14 cellular contexts compared by ENCODE assay signal in the genomic region with DNA sequence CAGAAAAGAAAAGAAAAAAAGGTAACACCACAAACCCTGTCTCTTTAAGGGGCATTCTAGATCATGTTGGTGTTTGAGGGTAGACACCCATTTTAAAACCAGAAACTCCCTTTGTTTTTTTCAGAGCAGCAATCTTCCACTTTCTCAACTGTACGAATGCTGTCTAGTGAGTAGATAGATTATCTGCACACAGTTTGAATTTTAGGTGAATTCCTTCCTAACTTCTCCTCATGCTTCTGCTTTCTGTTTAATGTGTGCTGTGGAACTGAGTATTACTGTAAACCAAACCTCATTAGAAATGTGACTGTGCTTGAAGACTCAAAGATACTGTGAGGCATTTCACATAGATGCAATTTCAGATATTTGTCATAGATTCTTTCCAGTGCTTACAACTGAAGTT.
DNase-seq lines count a peak whose midpoint lies in the region; ATAC-seq and TF ChIP-seq lines count a peak whose summit lies in the region.
"Had no signal": no experiment of that assay in that cellular context is flagged by ENCODE, and none has a peak within 500 bp of the region (broad histone marks: within the 10 kb centered on the region; RNA-seq: fewer than 3 reads in every experiment).

No MANE protein-coding gene starts in this region.

- CTCF ChIA-PET in HEK293T (lab: Yijun Ruan, JAX): no interaction called here

- 73 to 89% methylated on average over 1 of the region's 1 CpG for WGBS in transverse colon (ENCODE audit: low coverage in 1 of 2), 2 donors

- no peak for TF ChIP-seq EP300 in transverse colon (IDR thresholded peaks at IDR 0.05; ENCODE audit: low read depth)

- POLR2A ChIA-PET in HEK293T (lab: Yijun Ruan, JAX): no interaction called here

- no peak for TF ChIP-seq CTCF in GM10266 (IDR thresholded peaks at IDR 0.05; ENCODE audit: control insufficient read depth, insufficient read depth, low read depth, missing control alignments)
- no peak for TF ChIP-seq CTCF in transverse colon (IDR thresholded peaks at IDR 0.05)

- peak; percentile 10 for DNase-seq in GM10266 (ENCODE audit: extremely low spot score)
- DNase-seq in transverse colon: no peak
- no peak for DNase-seq in HEK293T (ENCODE audit: extremely low spot score)
- no peak for DNase-seq in cortex of kidney (lab: John Stamatoyannopoulos, UW)
- no peak for DNase-seq in effector CD4-positive, alpha-beta T cell
- DNase-seq: activated CD8-positive, alpha-beta T cell treated with anti-CD3 and anti-CD28 coated beads for 36 hours; AML-193; foreskin melanocyte; HCEC 1CT; islet precursor cell; natural killer cell had no signal

- no peak for TF ChIP-seq POLR2A in transverse colon (IDR thresholded peaks at IDR 0.05)

- in situ Hi-C loops in transverse colon (cut with MboI; ENCODE audit: low pct_ligation_motif_present in 1 of 4, low pct_unique_long_range_greater_than_20kb in 1 of 4, low sequenced_read_pairs in 3 of 4): loop anchor here in 1 of 4 donors (10.0 kb wide), 1 partner anchor 65 kb away; no protein-coding TSS in a partner anchor

- no peaks in the 10 kb centered on the region for H3K9me3 ChIP-seq in transverse colon

- no peak overlapping the region for H3K4me3 ChIP-seq in transverse colon

- H3K27ac ChIP-seq in transverse colon: no peak overlapping the region

- H3K4me1 ChIP-seq in transverse colon: no peaks in the 10 kb centered on the region

- intact Hi-C loops in transverse colon (cut with DNase I; ENCODE audit: low total_unique reads): no loop called here

- no peaks in the 10 kb centered on the region for H3K27me3 ChIP-seq in transverse colon

- ATAC-seq in GM18873 (IDR thresholded peaks at IDR 0.05; ENCODE audit: low FRiP score, unreplicated experiment) (peak; percentile 89), GM21825 (IDR thresholded peaks at IDR 0.05; ENCODE audit: unreplicated experiment) (peak; percentile 75), HG03378 (IDR thresholded peaks at IDR 0.05; ENCODE audit: unreplicated experiment) (peak; percentile 90)
- ATAC-seq: activated CD8-positive, alpha-beta T cell treated with anti-CD3 and anti-CD28 coated beads for 36 hours; natural killer cell had no signal

- peaks cover 0 to 3% (median 0%) of the 10 kb centered on the region in 4 donors for H3K36me3 ChIP-seq in transverse colon

TF ChIP-seq in HEK293T, 16 proteins besides CTCF, POLR2A, EP300 and RAD21:
- TF ChIP-seq SP1 (IDR thresholded peaks at IDR 0.05) (no peak), L3MBTL2 (conservative IDR thresholded peaks at IDR 0.05) (no peak), TARDBP (IDR thresholded peaks at IDR 0.05) (no peak), FOXA1 (IDR thresholded peaks at IDR 0.05) (no peak), ARNT (IDR thresholded peaks at IDR 0.05) (no peak), ELF4 (IDR thresholded peaks at IDR 0.05) (no peak), FOXK2 (IDR thresholded peaks at IDR 0.05) (no peak), SUZ12 (IDR thresholded peaks at IDR 0.05) (no peak), LEF1 (IDR thresholded peaks at IDR 0.05; ENCODE audit: borderline replicate concordance) (no peak), CTBP1 (IDR thresholded peaks at IDR 0.05; ENCODE audit: borderline replicate concordance) (no peak), BHLHE40 (IDR thresholded peaks at IDR 0.05; ENCODE audit: borderline replicate concordance) (no peak), HDGF (IDR thresholded peaks at IDR 0.05; ENCODE audit: borderline replicate concordance) (no peak), ZNF384 (IDR thresholded peaks at IDR 0.05) (no peak)
